ENCODE assay signal across 11 cellular contexts in the genomic region with DNA sequence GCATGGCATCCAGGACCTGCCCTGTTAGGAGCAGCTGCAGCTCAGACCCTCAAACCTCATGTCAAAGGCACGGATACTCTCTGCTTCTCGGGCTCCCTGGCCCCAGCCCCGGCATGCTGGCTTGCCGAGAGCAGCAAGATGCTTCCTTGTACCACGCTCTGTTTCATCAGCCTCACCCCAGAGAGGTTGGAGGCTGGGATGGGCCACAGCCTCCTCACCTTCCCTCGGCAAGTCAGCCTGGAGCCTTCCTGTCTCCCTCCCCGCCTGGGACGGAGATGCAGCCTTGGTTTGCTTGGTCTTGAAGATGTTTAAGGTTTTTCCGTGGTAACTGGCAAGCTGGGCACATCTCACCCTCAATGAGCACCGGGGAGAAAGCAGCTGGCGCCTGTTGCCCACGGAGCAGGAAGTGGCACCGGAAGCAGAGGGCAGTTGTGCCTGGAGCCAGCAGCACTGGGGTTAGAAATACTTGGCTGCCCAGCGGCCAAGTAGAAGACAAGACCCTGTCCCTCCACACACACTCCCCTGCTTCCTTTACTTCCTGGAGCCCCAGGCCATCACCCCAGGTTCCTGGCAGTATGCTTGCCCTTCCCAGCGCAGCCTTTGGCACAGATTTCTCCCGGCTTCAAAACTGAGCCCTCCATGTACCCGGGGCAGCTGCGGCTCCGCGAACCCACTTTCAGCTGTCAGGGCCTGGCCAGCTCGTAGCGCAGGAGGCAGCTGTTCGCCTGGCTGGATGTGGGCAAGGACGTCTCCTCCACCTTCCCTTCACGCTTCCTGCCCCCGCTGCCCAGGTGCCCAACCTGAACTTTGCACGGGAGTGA. TPM values are rescaled to one million over a fixed set of nuclear protein-coding genes. Genes with fewer than 3 reads are reported as not detected.
DNase-seq lines count a peak whose midpoint lies in the region; ATAC-seq and TF ChIP-seq lines count a peak whose summit lies in the region.
"Had no signal": no experiment of that assay in that cellular context is flagged by ENCODE, and none has a peak within 500 bp of the region (broad histone marks: within the 10 kb centered on the region; RNA-seq: fewer than 3 reads in every experiment).

No MANE protein-coding gene starts in this region.

- no peaks in the 10 kb centered on the region for H3K27me3 Mint-ChIP-seq in activated T-cell treated with anti-CD3 and anti-CD28 coated beads, Interleukin-2, amount 50 U/mL, for 72 hours (ENCODE audit: low read depth)

- no peak for TF ChIP-seq EP300 in stomach (IDR thresholded peaks at IDR 0.05)

- no peaks in the 10 kb centered on the region for H3K9me3 ChIP-seq in mucosa of descending colon
- H3K9me3 ChIP-seq in stomach: no peaks in the 10 kb centered on the region
- H3K9me3 ChIP-seq: left lung had no signal

- no peaks in the 10 kb centered on the region for H3K36me3 ChIP-seq in mucosa of descending colon (ENCODE audit: low read depth)
- H3K36me3 ChIP-seq in stomach: no peaks in the 10 kb centered on the region
- H3K36me3 ChIP-seq: left lung had no signal

- no peak overlapping the region for H3K4me3 ChIP-seq in mucosa of descending colon
- H3K4me3 ChIP-seq in stomach: no peak overlapping the region
- H3K4me3 ChIP-seq: left lung had no signal

- TF ChIP-seq CTCF in mucosa of descending colon (IDR thresholded peaks at IDR 0.05) (no peak), stomach (IDR thresholded peaks at IDR 0.05) (no peak)

- peak; percentile 7 for DNase-seq in NCI-H748 (lab: John Stamatoyannopoulos, UW; ENCODE audit: unreplicated experiment)
- no peak for DNase-seq in NCI-H748 treated with DMSO at 0.1 percent for 48 hours (lab: John Stamatoyannopoulos, UW)
- DNase-seq in activated T-cell treated with anti-CD3 and anti-CD28 coated beads, Interleukin-2, amount 50 U/mL, for 72 hours: peak; percentile 48 to 58
- no peak for DNase-seq in mucosa of descending colon
- peak; percentile 17 for DNase-seq in stomach
- no peak for DNase-seq in glomerular visceral epithelial cell (ENCODE audit: extremely low spot score)
- no peak for DNase-seq in NCI-H1105 (lab: John Stamatoyannopoulos, UW)
- DNase-seq: ACHN, left lung, NCI-H1092 had no signal

- H3K27me3 ChIP-seq in stomach: no peaks in the 10 kb centered on the region
- H3K27me3 ChIP-seq: left lung had no signal

- no peaks in the 10 kb centered on the region for H3K9me3 Mint-ChIP-seq in activated T-cell treated with anti-CD3 and anti-CD28 coated beads, Interleukin-2, amount 50 U/mL, for 72 hours

- H3K27ac ChIP-seq in stomach: no peak overlapping the region
- H3K27ac ChIP-seq: left lung had no signal

- peak overlapping the region; percentile 80 to 83 for H3K4me3 Mint-ChIP-seq in activated T-cell treated with anti-CD3 and anti-CD28 coated beads, Interleukin-2, amount 50 U/mL, for 72 hours

- peaks cover 53% of the 10 kb centered on the region for H3K4me1 Mint-ChIP-seq in activated T-cell treated with anti-CD3 and anti-CD28 coated beads, Interleukin-2, amount 50 U/mL, for 72 hours (ENCODE audit: low read depth)

- peak; percentile 43 to 61 for ATAC-seq in activated T-cell treated with anti-CD3 and anti-CD28 coated beads, Interleukin-2, amount 50 U/mL, for 72 hours (replicated peaks in 1 of 2)
- peak; percentile 45 for ATAC-seq in mucosa of descending colon
- no peak for ATAC-seq in GM21423 (IDR thresholded peaks at IDR 0.05; ENCODE audit: unreplicated experiment)
- ATAC-seq: left lung had no signal

- no peaks in the 10 kb centered on the region for H3K4me1 ChIP-seq in mucosa of descending colon (ENCODE audit: low read depth)
- peaks cover 0 to 10% (median 2%) of the 10 kb centered on the region in 4 donors for H3K4me1 ChIP-seq in stomach

- no peaks in the 10 kb centered on the region for H3K36me3 Mint-ChIP-seq in activated T-cell treated with anti-CD3 and anti-CD28 coated beads, Interleukin-2, amount 50 U/mL, for 72 hours (ENCODE audit: insufficient read depth in 2 of 2)

- 71 to 82% (median 76%) methylated on average over 22 to 27 of the region's 27 CpGs for WGBS in stomach, 5 donors

- TF ChIP-seq POLR2A in stomach (IDR thresholded peaks at IDR 0.05): no peak

- intact Hi-C loops in mucosa of descending colon (cut with DNase I, micrococcal nuclease) (no loop called here), stomach (cut with DNase I; ENCODE audit: low total_unique reads) (no loop called here)

- H3K27ac Mint-ChIP-seq in activated T-cell treated with anti-CD3 and anti-CD28 coated beads, Interleukin-2, amount 50 U/mL, for 72 hours: peak overlapping the region; percentile 77

RNA-seq across cellular contexts. Expression of gene FBLN7, which starts 17.4 kb away (rescaled TPM):
- total RNA-seq in activated T-cell treated with anti-CD3 and anti-CD28 coated beads, Interleukin-2, amount 50 U/mL, for 72 hours: 10 to 100 TPM; 22.3 to 30.6 TPM
- total RNA-seq in mucosa of descending colon (1 to 10 TPM in 1 of 3 donors, under 1 TPM in 2; 0.72 to 2.2 (median 0.94) TPM), stomach (1 to 10 TPM in 4 of 5 donors, not detected in 1; 2.0 to 5.1 (median 3.5) TPM)
- polyA plus RNA-seq in stomach: 1 to 10 TPM in 1 of 3 donors, under 1 TPM in 2; 0.40 to 1.2 (median 0.50) TPM

Comparison
In these comparisons a context has a peak if more than half of its experiments do, and no peak if none do; other contexts are left out.
1. DNase-seq: peak in NCI-H748 (single experiment), activated T-cell treated with anti-CD3 and anti-CD28 coated beads, Interleukin-2, amount 50 U/mL, for 72 hours (2 of 2) and stomach (single experiment); none in NCI-H748 treated with DMSO at 0.1 percent for 48 hours (single experiment), mucosa of descending colon (0 of 3), glomerular visceral epithelial cell (single experiment) and NCI-H1105 (single experiment).